In the genomic region with DNA sequence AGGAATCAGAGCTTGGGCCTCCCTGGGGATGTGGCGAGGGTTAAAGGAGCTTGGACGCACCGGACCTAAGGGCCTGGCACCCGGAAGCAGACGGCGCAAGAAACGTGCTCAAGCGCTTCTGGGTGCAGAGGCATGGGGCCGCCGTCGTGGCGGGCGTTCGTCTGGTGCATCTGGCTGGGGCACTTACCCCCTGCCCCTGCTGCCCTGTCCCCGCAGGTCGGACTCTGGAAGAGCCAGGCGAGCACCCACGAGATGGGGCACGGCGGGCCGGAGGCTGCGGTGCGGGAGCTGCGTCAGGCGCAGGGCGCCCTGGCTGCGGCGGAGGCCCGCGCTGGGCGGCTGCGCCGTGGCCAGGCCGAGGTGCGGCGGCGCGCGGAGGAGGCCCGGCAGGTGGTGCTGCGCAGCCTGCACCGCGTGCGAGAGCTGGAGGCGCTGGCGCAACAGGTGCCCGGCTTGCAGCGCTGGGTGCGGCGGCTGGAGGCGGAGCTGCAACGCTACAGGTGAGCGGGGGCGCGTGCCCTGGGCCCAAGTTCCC, we compare ENCODE assay signal across 9 cellular contexts. TPM values are rescaled to one million over a fixed set of nuclear protein-coding genes. Genes with fewer than 3 reads are reported as not detected.
DNase-seq lines count a peak whose midpoint lies in the region; ATAC-seq, FAIRE-seq and TF ChIP-seq lines count a peak whose summit lies in the region.
"Had no signal": no experiment of that assay in that cellular context is flagged by ENCODE, and none has a peak within 500 bp of the region (broad histone marks: within the 10 kb centered on the region; RNA-seq: fewer than 3 reads in every experiment).

No MANE protein-coding gene starts in this region.

- DNase-seq in NCI-H345 (lab: John Stamatoyannopoulos, UW) (peak; percentile 64), NCI-H345 treated with DMSO at 0.1 percent for 48 hours (lab: John Stamatoyannopoulos, UW; ENCODE audit: unreplicated experiment) (no peak), esophagus muscularis mucosa (ENCODE audit: extremely low spot score) (no peak), amniotic stem cell (lab: John Stamatoyannopoulos, UW) (no peak), GM12892 (ENCODE audit: insufficient read length) (no peak)
- DNase-seq in activated CD4-positive, alpha-beta T cell treated with anti-CD3 and anti-CD28 coated beads, Interleukin-2, amount 50 U/mL, for 4 hours: peak; percentile 37 to 48
- peak; percentile 20 to 37 for DNase-seq in stimulated activated CD4-positive, alpha-beta T cell treated with anti-CD3 and anti-CD28 coated beads, Interleukin-15, amount 100 ng/mL, for 1 hour (ENCODE audit: low read depth in 1 of 2, low spot score in 1 of 2)

- TF ChIP-seq POLR2A in esophagus muscularis mucosa (IDR thresholded peaks at IDR 0.05; ENCODE audit: low read depth) (no peak), GM12892 (IDR thresholded peaks at IDR 0.05; ENCODE audit: low read depth, low read length) (no peak)

- no peaks in the 10 kb centered on the region for H3K36me3 ChIP-seq in esophagus muscularis mucosa

- peak overlapping the region; percentile 47 to 62 (median 58) for H3K4me3 ChIP-seq in esophagus muscularis mucosa
- H3K4me3 ChIP-seq: SK-N-MC had no signal

- H3K4me1 ChIP-seq in esophagus muscularis mucosa: peaks cover 45 to 84% (median 65%) of the 10 kb centered on the region in 4 donors

- H3K27ac ChIP-seq in esophagus muscularis mucosa (replicated peaks in 1 of 4): peak overlapping the region in 1 of 4 donors; percentile 33
- H3K27ac ChIP-seq: SK-N-MC had no signal

- TF ChIP-seq CTCF in esophagus muscularis mucosa (IDR thresholded peaks at IDR 0.05): peak in 2 of 3 experiments; percentile 26 to 34

- no peak for ATAC-seq in GM21786 (IDR thresholded peaks at IDR 0.05; ENCODE audit: unreplicated experiment)

- intact Hi-C loops in esophagus muscularis mucosa (cut with DNase I): no loop called here

- H3K9me3 ChIP-seq in esophagus muscularis mucosa: no peaks in the 10 kb centered on the region

- WGBS in esophagus muscularis mucosa: 10% methylated on average over 9 of the region's 55 CpGs

- no peak for FAIRE-seq in GM12892 (lab: Jason Lieb, UNC)

- TF ChIP-seq EP300 in esophagus muscularis mucosa (IDR thresholded peaks at IDR 0.05): no peak

- peaks cover 6 to 74% (median 21%) of the 10 kb centered on the region in 4 donors for H3K27me3 ChIP-seq in esophagus muscularis mucosa

RNA-seq across cellular contexts. Expression of a gene that starts 2.5 kb away (rescaled TPM):
- total RNA-seq in esophagus muscularis mucosa: 10 to 100 TPM in 1 of 4 donors, 1 to 10 TPM in 3; 5.8 to 15.8 (median 7.9) TPM
- not detected for polyA plus RNA-seq in GM12892 (2012; ENCODE audit: missing spikeins)

RNA-seq across cellular contexts. Expression of a gene that starts 9.8 kb away (rescaled TPM):
- total RNA-seq in esophagus muscularis mucosa: 1 to 10 TPM in 1 of 4 donors, under 1 TPM in 3; 0.19 to 1.2 (median 0.47) TPM
- not detected for polyA plus RNA-seq in GM12892 (2012; ENCODE audit: missing spikeins)

RNA-seq across cellular contexts. Expression of a gene that starts 56.9 kb away (rescaled TPM):
- under 1 TPM in 1 of 4 donors, not detected in 3; 0.50 TPM for total RNA-seq in esophagus muscularis mucosa
- not detected for polyA plus RNA-seq in GM12892 (2012; ENCODE audit: missing spikeins)

Comparison
In these comparisons a context has a peak if more than half of its experiments do, and no peak if none do; other contexts are left out.
1. DNase-seq: peak in NCI-H345 (single experiment), activated CD4-positive, alpha-beta T cell treated with anti-CD3 and anti-CD28 coated beads, Interleukin-2, amount 50 U/mL, for 4 hours (2 of 2) and stimulated activated CD4-positive, alpha-beta T cell treated with anti-CD3 and anti-CD28 coated beads, Interleukin-15, amount 100 ng/mL, for 1 hour (2 of 2); none in NCI-H345 treated with DMSO at 0.1 percent for 48 hours (single experiment), esophagus muscularis mucosa (single experiment), amniotic stem cell (single experiment) and GM12892 (single experiment).